20 cellular contexts compared by ENCODE assay signal in the genomic region with DNA sequence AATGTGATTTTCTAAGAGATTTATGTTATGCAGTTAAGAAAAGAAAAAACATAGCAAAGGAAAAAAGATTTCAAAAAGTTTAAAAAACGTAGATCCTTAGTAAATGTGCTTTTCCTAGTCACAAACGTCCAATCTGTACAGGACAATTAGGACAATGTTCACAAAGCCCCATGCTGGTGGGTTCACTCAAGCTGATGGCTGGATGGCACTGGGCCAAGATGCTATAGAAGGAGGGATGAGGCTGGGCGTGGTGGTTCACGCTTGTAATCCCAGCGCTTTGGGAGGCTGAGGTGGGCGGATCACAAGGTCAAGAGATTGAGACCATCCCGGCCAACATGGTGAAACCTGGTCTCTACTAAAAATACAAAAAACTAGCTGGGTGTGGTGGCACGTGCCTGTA.
"Had no signal": no experiment of that assay in that cellular context is flagged by ENCODE, and none has a peak within 500 bp of the region (broad histone marks: within the 10 kb centered on the region; RNA-seq: fewer than 3 reads in every experiment).

No MANE protein-coding gene starts in this region.

- H3K9me3 Mint-ChIP-seq: natural killer cell had no signal

- H3K27me3 ChIP-seq: cardiac muscle cell, neutrophil, stomach, testis had no signal

- H3K9me3 ChIP-seq: lower lobe of right lung, neutrophil, testis had no signal

- DNase-seq: activated CD4-positive, alpha-beta memory T cell treated with anti-CD3 and anti-CD28 coated beads for 36 hours; activated CD4-positive, alpha-beta T cell treated with anti-CD3 and anti-CD28 coated beads for 4 hours; activated T-cell treated with anti-CD3 and anti-CD28 coated beads for 4 hours; dermis blood vessel endothelial cell; effector memory CD4-positive, alpha-beta T cell; foreskin fibroblast; hypothalamus; islet precursor cell; left colon; lower lobe of right lung; natural killer cell; retina; stomach; testis had no signal

- H3K4me3 Mint-ChIP-seq: activated CD4-positive, alpha-beta memory T cell treated with anti-CD3 and anti-CD28 coated beads for 36 hours; activated naive CD8-positive, alpha-beta T cell; activated T-helper 1 cell treated with anti-CD3 and anti-CD28 coated beads, Interleukin-12 subunit alpha, Interleukin-12 subunit beta, Interleukin-2, Interleukin-4 antibody, amounts not matched to agents 30 ng/mL and 10 ng/mL and 1 ng/mL, durations not matched to agents 14 hours and 24 hours and 36 hours; natural killer cell; T-helper 2 cell treated with Interferon-gamma antibody and Interleukin-4, amounts not matched to agents 5 μg/mL and 100 μg/mL, for 36 hours had no signal

- H3K36me3 ChIP-seq: cardiac muscle cell, lower lobe of right lung had no signal

- H3K27me3 Mint-ChIP-seq: activated CD4-positive, alpha-beta memory T cell treated with anti-CD3 and anti-CD28 coated beads for 36 hours; activated naive CD8-positive, alpha-beta T cell had no signal

- H3K27ac ChIP-seq: cardiac muscle cell, lower lobe of right lung, neutrophil, skin epidermis, testis had no signal

- H3K4me3 ChIP-seq: cardiac muscle cell, lower lobe of right lung, skin epidermis, stomach, testis had no signal

- H3K36me3 Mint-ChIP-seq: natural killer cell had no signal

- ATAC-seq: left colon, lower lobe of right lung, natural killer cell had no signal

- H3K27ac Mint-ChIP-seq: activated CD4-positive, alpha-beta memory T cell treated with anti-CD3 and anti-CD28 coated beads for 36 hours; activated naive CD8-positive, alpha-beta T cell; activated T-helper 1 cell treated with anti-CD3 and anti-CD28 coated beads, Interleukin-12 subunit alpha, Interleukin-12 subunit beta, Interleukin-2, Interleukin-4 antibody, amounts not matched to agents 30 ng/mL and 10 ng/mL and 1 ng/mL, durations not matched to agents 14 hours and 24 hours and 36 hours; natural killer cell; T-helper 2 cell treated with Interferon-gamma antibody and Interleukin-4, amounts not matched to agents 5 μg/mL and 100 μg/mL, for 36 hours had no signal
